Comparison of ENCODE assay signal across 28 cellular contexts in the genomic region with DNA sequence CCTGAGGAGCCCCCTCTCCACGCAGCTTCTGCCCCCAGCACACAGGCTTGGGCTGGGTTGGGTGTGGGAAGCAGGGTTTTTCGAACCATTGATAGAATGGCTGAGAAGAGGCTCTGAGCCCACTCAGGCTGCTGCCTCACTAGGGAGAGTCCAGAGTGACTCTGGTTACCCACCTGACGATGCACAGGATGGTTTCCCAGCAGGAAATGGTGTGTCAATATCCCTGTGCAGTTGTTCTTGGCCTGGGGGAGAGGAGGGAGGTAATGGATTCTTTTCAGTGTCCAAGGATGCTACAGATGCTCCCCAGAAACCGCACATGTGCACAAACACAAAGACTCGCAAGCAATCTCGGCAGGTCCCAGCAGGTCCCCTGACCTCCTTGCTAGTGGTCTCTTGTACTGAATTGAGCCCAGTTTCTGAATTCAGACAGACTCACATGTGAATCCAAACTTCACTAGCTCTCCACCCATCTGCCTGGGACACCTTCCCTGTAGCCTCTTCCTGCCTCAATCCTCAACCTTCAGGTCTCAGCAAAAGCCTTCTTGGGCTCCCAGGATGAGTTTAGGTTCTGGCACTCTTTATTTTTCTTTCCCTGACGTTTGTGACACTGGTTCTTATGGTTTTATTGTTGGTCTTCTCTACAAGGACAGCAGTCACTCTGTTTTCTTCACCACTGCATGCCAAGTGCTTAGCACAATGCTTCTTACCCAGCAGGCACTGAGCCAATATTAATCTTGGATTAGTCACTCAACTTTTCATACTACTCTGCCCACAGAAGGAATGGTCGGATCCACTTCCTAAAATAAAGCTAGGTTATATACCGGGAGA.
DNase-seq lines count a peak whose midpoint lies in the region; ATAC-seq, FAIRE-seq and TF ChIP-seq lines count a peak whose summit lies in the region.
"Had no signal": no experiment of that assay in that cellular context is flagged by ENCODE, and none has a peak within 500 bp of the region (broad histone marks: within the 10 kb centered on the region; RNA-seq: fewer than 3 reads in every experiment).

No MANE protein-coding gene starts in this region.

- peaks cover 1% of the 10 kb centered on the region for H3K27me3 Mint-ChIP-seq in activated naive CD8-positive, alpha-beta T cell treated with anti-CD3 and anti-CD28 coated beads, Interleukin-2, amount 50 U/mL, for 24 hours
- no peaks in the 10 kb centered on the region for H3K27me3 Mint-ChIP-seq in activated naive CD8-positive, alpha-beta T cell treated with anti-CD3 and anti-CD28 coated beads for 36 hours
- H3K27me3 Mint-ChIP-seq: CD4-positive, alpha-beta T cell; IgD-negative memory B cell had no signal

- FAIRE-seq in H1 (lab: Jason Lieb, UNC) (no peak), urothelium cell line (lab: Jason Lieb, UNC) (no peak)
- FAIRE-seq: GM12878 had no signal

- no peak overlapping the region for H3K56ac ChIP-seq in H1 (replicated peaks; ENCODE audit: insufficient read length, low read depth, low read length)

- no peak overlapping the region for H3K4ac ChIP-seq in H1 (replicated peaks; ENCODE audit: insufficient read length, low read depth, low read length)

- peak overlapping the region; percentile 49 for H4K91ac ChIP-seq in H1 (replicated peaks; ENCODE audit: insufficient read length, low read length)

- H3K36me3 ChIP-seq in H1 (ENCODE audit: control insufficient read depth in 2 of 4, insufficient read depth in 4 of 4, low read length in 3 of 4) = no peaks in the 10 kb centered on the region
- no peaks in the 10 kb centered on the region for H3K36me3 ChIP-seq in mucosa of descending colon (ENCODE audit: low read depth)
- H3K36me3 ChIP-seq: heart left ventricle, tibial artery had no signal

- no peaks in the 10 kb centered on the region for H3K9me3 Mint-ChIP-seq in activated naive CD8-positive, alpha-beta T cell treated with anti-CD3 and anti-CD28 coated beads, Interleukin-2, amount 50 U/mL, for 24 hours
- no peaks in the 10 kb centered on the region for H3K9me3 Mint-ChIP-seq in activated naive CD8-positive, alpha-beta T cell treated with anti-CD3 and anti-CD28 coated beads for 36 hours
- H3K9me3 Mint-ChIP-seq: CD4-positive, alpha-beta T cell had no signal

- no peaks in the 10 kb centered on the region for H3K79me1 ChIP-seq in H1 (ENCODE audit: low read depth, low read length)

- no peak overlapping the region for H3K4me3 Mint-ChIP-seq in activated naive CD8-positive, alpha-beta T cell treated with anti-CD3 and anti-CD28 coated beads, Interleukin-2, amount 50 U/mL, for 24 hours
- H3K4me3 Mint-ChIP-seq in activated naive CD8-positive, alpha-beta T cell treated with anti-CD3 and anti-CD28 coated beads for 36 hours = no peak overlapping the region
- H3K4me3 Mint-ChIP-seq: CD4-positive, alpha-beta T cell; HFFc6; IgD-negative memory B cell had no signal

- peak overlapping the region; percentile 73; the same call in 1 of the 2 replicates for H3K18ac ChIP-seq in H1 (ENCODE audit: extremely low read depth, low read length)

- no peak overlapping the region for H2AK5ac ChIP-seq in H1 (ENCODE audit: low read depth, low read length)

- H3K27me3 ChIP-seq in H1 (replicated peaks in 1 of 4; ENCODE audit: control insufficient read depth in 3 of 4, extremely low read depth in 1 of 4, insufficient read depth in 3 of 4, low read length in 3 of 4) = no peaks in the 10 kb centered on the region

- no peak overlapping the region for H2BK20ac ChIP-seq in H1 (ENCODE audit: low read length)

- peak; percentile 20 for ATAC-seq in activated naive CD8-positive, alpha-beta T cell treated with anti-CD3 and anti-CD28 coated beads, Interleukin-2, amount 50 U/mL, for 24 hours
- peak; percentile 53 for ATAC-seq in mucosa of descending colon
- ATAC-seq: GM12878, heart left ventricle, psoas muscle had no signal

- intact Hi-C loops in mucosa of descending colon (cut with DNase I, micrococcal nuclease) = no loop called here

- H2AFZ ChIP-seq in H1 (ENCODE audit: low read length) = no peak overlapping the region
- H2AFZ ChIP-seq: GM23248 had no signal

- no peaks in the 10 kb centered on the region for H3K79me2 ChIP-seq in H1 (ENCODE audit: control insufficient read depth in 1 of 2, insufficient read depth in 2 of 2, low read length in 2 of 2)

- H3K23ac ChIP-seq in H1 (ENCODE audit: insufficient read length) = no peak overlapping the region

- no peak overlapping the region for H3K9ac ChIP-seq in H1 (replicated peaks in 1 of 4; ENCODE audit: extremely low read depth in 1 of 4, low read depth in 3 of 4, low read length in 3 of 4)
- H3K9ac ChIP-seq: GM23248, SK-N-SH had no signal

- CTCF ChIA-PET in H1 (lab: Charles Lee; ENCODE audit: partially characterized antibody) = interaction anchor here (0.8 to 3.1 kb wide), 6 partner anchors 10 to 97 kb away, joined by 3 to 14 read pairs (median 4); no protein-coding TSS in a partner anchor

- POLR2A ChIA-PET in H1 (lab: Charles Lee; ENCODE audit: partially characterized antibody) = interaction anchor here (1.6 to 1.7 kb wide), 2 partner anchors 21 to 100 kb away, joined by 4 to 5 read pairs; no protein-coding TSS in a partner anchor

- no peaks in the 10 kb centered on the region for H4K20me1 ChIP-seq in H1 (replicated peaks in 1 of 2; ENCODE audit: control insufficient read depth in 1 of 2, insufficient read depth in 2 of 2, low read length in 2 of 2)

- H3K23me2 ChIP-seq in H1 (ENCODE audit: low read depth, low read length) = peaks cover 2% of the 10 kb centered on the region; the same call in 1 of the 2 replicates

- no peak overlapping the region for H3K4me2 ChIP-seq in H1 (ENCODE audit: insufficient read depth in 1 of 2, low read depth in 2 of 2, low read length in 2 of 2)
- H3K4me2 ChIP-seq: SK-N-SH had no signal

- H3K4me1 Mint-ChIP-seq in activated naive CD8-positive, alpha-beta T cell treated with anti-CD3 and anti-CD28 coated beads, Interleukin-2, amount 50 U/mL, for 24 hours = no peaks in the 10 kb centered on the region
- H3K4me1 Mint-ChIP-seq in activated naive CD8-positive, alpha-beta T cell treated with anti-CD3 and anti-CD28 coated beads for 36 hours = no peaks in the 10 kb centered on the region
- H3K4me1 Mint-ChIP-seq: IgD-negative memory B cell had no signal

- no peak overlapping the region for H3K27ac Mint-ChIP-seq in activated naive CD8-positive, alpha-beta T cell treated with anti-CD3 and anti-CD28 coated beads, Interleukin-2, amount 50 U/mL, for 24 hours
- no peak overlapping the region for H3K27ac Mint-ChIP-seq in activated naive CD8-positive, alpha-beta T cell treated with anti-CD3 and anti-CD28 coated beads for 36 hours
- H3K27ac Mint-ChIP-seq: CD4-positive, alpha-beta T cell; HFFc6 had no signal

- H4K5ac ChIP-seq in H1 (ENCODE audit: insufficient read length, low read depth, low read length) = no peak overlapping the region

- TF ChIP-seq EP300 in H1 (IDR thresholded peaks at IDR 0.05; ENCODE audit: borderline replicate concordance in 1 of 2, low read depth in 2 of 2, low read length in 2 of 2) = no peak

- H3K36me3 Mint-ChIP-seq in activated naive CD8-positive, alpha-beta T cell treated with anti-CD3 and anti-CD28 coated beads, Interleukin-2, amount 50 U/mL, for 24 hours (ENCODE audit: low read depth) = no peaks in the 10 kb centered on the region
- no peaks in the 10 kb centered on the region for H3K36me3 Mint-ChIP-seq in activated naive CD8-positive, alpha-beta T cell treated with anti-CD3 and anti-CD28 coated beads for 36 hours

- no peak overlapping the region for H3K14ac ChIP-seq in H1 (ENCODE audit: insufficient read length)

- TF ChIP-seq CTCF in H1 (IDR thresholded peaks at IDR 0.05; ENCODE audit: control extremely low read depth in 1 of 3, insufficient read depth in 1 of 3, low read depth in 1 of 3, low read length in 3 of 3) (no peak), mucosa of descending colon (IDR thresholded peaks at IDR 0.05) (no peak)

- H3K4me3 ChIP-seq in H1 (ENCODE audit: extremely low read depth in 1 of 4, insufficient read depth in 2 of 4, low read depth in 3 of 4, low read length in 4 of 4) = no peak overlapping the region
- H3K4me3 ChIP-seq in mucosa of descending colon = no peak overlapping the region
- H3K4me3 ChIP-seq: dorsolateral prefrontal cortex, GM12878, GM23248, heart left ventricle, psoas muscle, tibial artery had no signal

- H2BK12ac ChIP-seq in H1 (ENCODE audit: low read depth, low read length) = no peak overlapping the region

- DNase-seq in activated naive CD8-positive, alpha-beta T cell treated with anti-CD3 and anti-CD28 coated beads, Interleukin-2, amount 50 U/mL, for 24 hours = no peak
- no peak for DNase-seq in activated naive CD8-positive, alpha-beta T cell treated with anti-CD3 and anti-CD28 coated beads for 36 hours
- DNase-seq in H1 (ENCODE audit: low read depth in 1 of 2, low spot score in 2 of 2) = peak in 1 of 2 experiments; percentile 28
- DNase-seq in mucosa of descending colon = no peak
- DNase-seq in urothelium cell line (ENCODE audit: low spot score) = peak; percentile 48
- no peak for DNase-seq in foreskin melanocyte
- no peak for DNase-seq in COR-L47 (lab: John Stamatoyannopoulos, UW)
- no peak for DNase-seq in activated CD4-positive, CD25-positive, alpha-beta regulatory T cell (lab: John Stamatoyannopoulos, UW)
- DNase-seq: activated CD8-positive, alpha-beta memory T cell treated with anti-CD3 and anti-CD28 coated beads for 24 hours; activated effector memory CD4-positive, alpha-beta T cell treated with anti-CD3 and anti-CD28 coated beads, Interleukin-2, amount 50 U/mL, for 16 hours; CD4-positive, alpha-beta T cell; cerebellar nuclear complex; dorsolateral prefrontal cortex; EL; GM23248; heart left ventricle; HFFc6; NCI-H1105; NCI-H2029; NCI-H2227 treated with DMSO at 0.1 percent for 48 hours; NCI-H748 treated with DMSO at 0.1 percent for 48 hours; psoas muscle; SK-N-SH; stimulated activated CD4-positive, alpha-beta T cell treated with anti-CD3 and anti-CD28 coated beads, Interleukin-1b, Interleukin-23, amount 100 ng/mL, for 48 hours; T-helper 2 cell; tibial artery had no signal

- H2BK5ac ChIP-seq in H1 (ENCODE audit: low read depth, low read length) = no peak overlapping the region

- no peak for TF ChIP-seq RAD21 in H1 (IDR thresholded peaks at IDR 0.05 in 1 of 2, conservative IDR thresholded peaks at IDR 0.05 in 1 of 2; ENCODE audit: low read depth in 2 of 2, low read length in 2 of 2)

- H3K4me1 ChIP-seq in H1 (replicated peaks in 1 of 4; ENCODE audit: control insufficient read depth in 3 of 4, insufficient read depth in 4 of 4, low read length in 3 of 4) (no peaks in the 10 kb centered on the region; a peak in 2 of 7 replicates), mucosa of descending colon (ENCODE audit: low read depth) (peaks cover 20% of the 10 kb centered on the region)
- H3K4me1 ChIP-seq: heart left ventricle, psoas muscle, tibial artery had no signal

- H3K27ac ChIP-seq in H1 (ENCODE audit: low read depth, low read length) = no peak overlapping the region
- H3K27ac ChIP-seq: dorsolateral prefrontal cortex, GM23248, heart left ventricle, psoas muscle, tibial artery had no signal

- no peak for TF ChIP-seq POLR2A in H1 (IDR thresholded peaks at IDR 0.05; ENCODE audit: control extremely low read depth in 1 of 2, low read depth in 2 of 2, low read length in 2 of 2)

- no peak overlapping the region for H2BK120ac ChIP-seq in H1 (replicated peaks; ENCODE audit: low read depth, low read length)

- 0 out of 2 replicates have a peak overlapping the region, but pooled peaks have one; percentile 46 for H2BK15ac ChIP-seq in H1 (ENCODE audit: low read length)

- H4K8ac ChIP-seq in H1 (ENCODE audit: extremely low read depth, insufficient read depth, low read length) = no peak overlapping the region

- WGBS in H1 (ENCODE audit: extremely low coverage in 1 of 2, insufficient coverage in 1 of 2, insufficient read length in 1 of 2, insufficient replicate concordance in 2 of 2, low coverage in 1 of 2, low lambda C conversion rate in 2 of 2, missing lambda C conversion rate in 1 of 2), 2 experiments = 89% methylated on average over 9 of the region's 9 CpGs; no CpG with 5 or more reads in 1 of the 2 experiments

- H3K9me3 ChIP-seq in H1 (ENCODE audit: insufficient read depth in 2 of 2, low read depth in 1 of 2, low read length in 1 of 2) (peaks cover 1 to 2% of the 10 kb centered on the region in 2 experiments; a peak in 3 of 4 replicates), mucosa of descending colon (no peaks in the 10 kb centered on the region)
- H3K9me3 ChIP-seq: psoas muscle, SK-N-SH, tibial artery had no signal
